ENCODE assay signal across 20 cellular contexts in the genomic region with DNA sequence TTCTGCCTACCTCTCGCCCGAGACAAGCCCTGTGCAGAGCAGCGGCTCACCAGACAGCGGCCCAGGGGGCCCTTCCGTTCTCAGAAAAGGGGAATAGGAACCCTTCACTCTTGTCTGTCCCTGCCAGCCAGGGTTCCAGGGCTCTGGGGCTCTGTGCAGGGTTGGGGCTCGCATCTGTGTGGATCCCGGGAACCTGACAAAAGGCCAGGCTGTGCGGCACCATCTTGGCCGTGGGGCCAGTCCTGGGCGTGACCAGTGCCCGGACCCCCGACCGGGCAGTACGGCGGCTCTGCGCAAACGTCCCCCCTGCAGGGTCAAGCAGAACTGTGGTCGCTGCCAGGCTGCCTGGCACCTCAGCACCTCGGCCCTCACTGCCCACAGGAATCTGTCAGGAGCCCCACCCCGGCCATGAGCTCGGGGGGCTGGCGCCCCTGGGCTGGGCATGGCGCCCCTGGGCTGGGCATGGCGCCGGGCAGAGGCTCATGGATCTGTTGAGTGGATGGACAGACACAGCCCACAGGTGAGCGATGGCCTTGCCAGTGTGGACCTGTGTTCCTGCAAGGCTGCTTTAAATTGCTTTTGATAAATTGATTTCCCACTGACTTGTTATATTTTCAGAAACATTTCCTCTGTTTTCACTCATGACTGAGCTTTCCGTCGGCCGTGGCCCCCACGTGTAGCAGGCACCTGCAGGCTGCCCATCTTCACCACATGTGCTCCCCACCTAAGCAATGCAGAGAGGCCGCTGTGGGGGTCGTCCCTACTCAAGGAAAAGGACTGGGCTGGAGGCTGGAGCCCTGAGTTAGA. TPM values are rescaled to one million over a fixed set of nuclear protein-coding genes. Genes with fewer than 3 reads are reported as not detected.
A peak's percentile ranks its signal among the peaks of the same experiment; 100 is the strongest.
DNase-seq lines count a peak whose midpoint lies in the region; ATAC-seq and TF ChIP-seq lines count a peak whose summit lies in the region.
"Had no signal": no experiment of that assay in that cellular context is flagged by ENCODE, and none has a peak within 500 bp of the region (broad histone marks: within the 10 kb centered on the region; RNA-seq: fewer than 3 reads in every experiment).

No MANE protein-coding gene starts in this region.

- H3K23ac ChIP-seq in neuronal stem cell (ENCODE audit: low read depth, low read length, poor library complexity) = peak overlapping the region; percentile 65

- no peak overlapping the region for H2BK120ac ChIP-seq in neuronal stem cell (ENCODE audit: low read depth, low read length)

- 91% methylated on average over 32 of the region's 32 CpGs for WGBS in right cardiac atrium
- no CpG with 5 or more reads among the region's 32 CpGs for WGBS in neuronal stem cell (ENCODE audit: extremely low coverage in 2 of 2, insufficient read length in 2 of 2, insufficient replicate concordance in 1 of 2), 2 donors
- WGBS in aorta, 2 donors = 89 to 90% methylated on average over 30 to 32 of the region's 32 CpGs

- DNase-seq in right cardiac atrium (peak; percentile 8 to 64 (median 32)), Right ventricle myocardium inferior (ENCODE audit: missing footprints) (no peak), RWPE2 (ENCODE audit: low spot score) (peak; percentile 57), neuronal stem cell (ENCODE audit: low spot score) (no peak), aorta (peak; percentile 35 to 74), mesothelial cell of epicardium (ENCODE audit: low spot score in 2 of 2, unreplicated experiment in 2 of 2) (no peak), GOT3 (lab: John Stamatoyannopoulos, UW) (no peak)
- DNase-seq: Calu3; DMS153; MV-4-11; NCI-H1105 treated with DMSO at 0.1 percent for 48 hours; NCI-H2081; NCI-H2171; NCI-H345; NCI-H524; NCI-H774; NK-92 treated with Interleukin-12 subunit alpha and Interleukin-12 subunit beta, amount 100 ng/mL, for 24 hours; SJCRH30 had no signal

- no peak overlapping the region for H2BK5ac ChIP-seq in neuronal stem cell (ENCODE audit: low read length)

- H3K14ac ChIP-seq in neuronal stem cell (ENCODE audit: low read length) = peak overlapping the region; percentile 97

- H4K8ac ChIP-seq in neuronal stem cell (ENCODE audit: low read depth, low read length) = no peak overlapping the region

- H3K27me3 ChIP-seq in right cardiac atrium (ENCODE audit: control insufficient read depth, insufficient read depth) = no peaks in the 10 kb centered on the region
- no peaks in the 10 kb centered on the region for H3K27me3 ChIP-seq in RWPE2 (ENCODE audit: insufficient read depth, poor library complexity, severe bottlenecking)
- peaks cover 0 to 43% (median 0%) of the 10 kb centered on the region in 3 experiments for H3K27me3 ChIP-seq in neuronal stem cell (ENCODE audit: control insufficient read depth in 3 of 3, insufficient read depth in 3 of 3, low read depth in 1 of 3, low read length in 3 of 3)
- H3K27me3 ChIP-seq in aorta (ENCODE audit: control insufficient read depth in 1 of 2, insufficient read depth in 2 of 2, low read length in 1 of 2) = no peaks in the 10 kb centered on the region
- H3K27me3 ChIP-seq: SJCRH30 had no signal

- H4K91ac ChIP-seq in neuronal stem cell (ENCODE audit: low read depth, low read length, poor library complexity) = no peak overlapping the region

- H3K4me1 ChIP-seq in right cardiac atrium (ENCODE audit: control insufficient read depth, insufficient read depth, low read length) = no peaks in the 10 kb centered on the region
- peaks cover 8% of the 10 kb centered on the region for H3K4me1 ChIP-seq in RWPE2 (ENCODE audit: insufficient read depth, poor library complexity, severe bottlenecking)
- H3K4me1 ChIP-seq in neuronal stem cell (ENCODE audit: control insufficient read depth in 2 of 2, insufficient read depth in 1 of 2, low read depth in 1 of 2, low read length in 2 of 2) = peaks cover 10 to 11% of the 10 kb centered on the region in 2 donors
- no peaks in the 10 kb centered on the region for H3K4me1 ChIP-seq in aorta (ENCODE audit: control insufficient read depth in 1 of 2, insufficient read depth in 2 of 2, low read length in 2 of 2)

- H3K4me1 Mint-ChIP-seq in mesothelial cell of epicardium = peaks cover 8% of the 10 kb centered on the region
- H3K4me1 Mint-ChIP-seq: CD8-positive, alpha-beta memory T cell had no signal

- no peak overlapping the region for H3K27ac Mint-ChIP-seq in mesothelial cell of epicardium
- H3K27ac Mint-ChIP-seq: CD8-positive, alpha-beta memory T cell had no signal

- no peak overlapping the region for H3K4me3 ChIP-seq in right cardiac atrium (ENCODE audit: low read length)
- no peak overlapping the region for H3K4me3 ChIP-seq in RWPE2 (ENCODE audit: severe bottlenecking)
- no peak overlapping the region for H3K4me3 ChIP-seq in neuronal stem cell (ENCODE audit: low read length in 2 of 2)
- no peak overlapping the region for H3K4me3 ChIP-seq in aorta (ENCODE audit: low read length in 2 of 2)
- H3K4me3 ChIP-seq: SJCRH30 had no signal

- H3K4me2 ChIP-seq in neuronal stem cell (ENCODE audit: insufficient read depth, low read length, poor library complexity, severe bottlenecking) = no peak overlapping the region

- H3K36me3 Mint-ChIP-seq in mesothelial cell of epicardium = no peaks in the 10 kb centered on the region
- H3K36me3 Mint-ChIP-seq: CD8-positive, alpha-beta memory T cell had no signal

- TF ChIP-seq CTCF in RWPE2 (IDR thresholded peaks at IDR 0.05; ENCODE audit: poor library complexity, severe bottlenecking) (no peak), mesothelial cell of epicardium (IDR thresholded peaks at IDR 0.05; ENCODE audit: unreplicated experiment) (no peak)

- H3K9me3 ChIP-seq in right cardiac atrium (ENCODE audit: control insufficient read depth, low read length) (no peaks in the 10 kb centered on the region), RWPE2 (ENCODE audit: severe bottlenecking) (no peaks in the 10 kb centered on the region), neuronal stem cell (replicated peaks in 1 of 2; ENCODE audit: control insufficient read depth in 2 of 2, insufficient read depth in 1 of 2, low read depth in 1 of 2, low read length in 2 of 2) (no peaks in the 10 kb centered on the region), aorta (ENCODE audit: control insufficient read depth, low read length) (no peaks in the 10 kb centered on the region)
- H3K9me3 ChIP-seq: SJCRH30 had no signal

- no peak overlapping the region for H3K27ac ChIP-seq in right cardiac atrium (ENCODE audit: low read length)
- H3K27ac ChIP-seq in RWPE2 (ENCODE audit: poor library complexity, severe bottlenecking) = no peak overlapping the region
- H3K27ac ChIP-seq in neuronal stem cell (replicated peaks; ENCODE audit: low read length) = no peak overlapping the region
- H3K27ac ChIP-seq in aorta (ENCODE audit: low read depth in 1 of 2, low read length in 2 of 2) = no peak overlapping the region
- H3K27ac ChIP-seq: RWPE1, SJCRH30 had no signal

- ATAC-seq in right cardiac atrium (no peak), Right ventricle myocardium inferior (no peak), RWPE2 (ENCODE audit: low read depth) (no peak), aorta (ENCODE audit: low FRiP score) (no peak)

- no peak overlapping the region for H2BK15ac ChIP-seq in neuronal stem cell (ENCODE audit: low read length)

- H3K36me3 ChIP-seq in RWPE2 (ENCODE audit: low read depth) (no peaks in the 10 kb centered on the region), neuronal stem cell (replicated peaks in 1 of 2; ENCODE audit: control insufficient read depth in 2 of 2, insufficient read depth in 2 of 2, low read length in 2 of 2) (no peaks in the 10 kb centered on the region), aorta (ENCODE audit: control insufficient read depth in 1 of 2, insufficient read depth in 2 of 2, low read length in 1 of 2) (no peaks in the 10 kb centered on the region)
- H3K36me3 ChIP-seq: SJCRH30 had no signal

- peak overlapping the region; percentile 94 for H2BK12ac ChIP-seq in neuronal stem cell (ENCODE audit: low read length)

- intact Hi-C loops in right cardiac atrium (cut with DNase I) (no loop called here), Right ventricle myocardium inferior (cut with DNase I) (no loop called here), aorta (cut with DNase I) (no loop called here)

- H2AK5ac ChIP-seq in neuronal stem cell (ENCODE audit: low read depth, low read length) = peak overlapping the region; percentile 90

- H2AFZ ChIP-seq in neuronal stem cell (ENCODE audit: low read length) = no peak overlapping the region

- peak overlapping the region; percentile 37 for H3K4ac ChIP-seq in neuronal stem cell (ENCODE audit: low read length)

- H3K27me3 Mint-ChIP-seq in mesothelial cell of epicardium (ENCODE audit: low read depth) = no peaks in the 10 kb centered on the region

- no peak overlapping the region for H3K9ac ChIP-seq in neuronal stem cell (ENCODE audit: low read depth, low read length, poor library complexity)

- H3K79me1 ChIP-seq in neuronal stem cell (ENCODE audit: low read depth, low read length) = no peaks in the 10 kb centered on the region

- H3K18ac ChIP-seq in neuronal stem cell (ENCODE audit: low read length) = peak overlapping the region; percentile 76

- H3K9me3 Mint-ChIP-seq in mesothelial cell of epicardium = no peaks in the 10 kb centered on the region
- H3K9me3 Mint-ChIP-seq: CD8-positive, alpha-beta memory T cell had no signal

- H3K4me3 Mint-ChIP-seq in mesothelial cell of epicardium = no peak overlapping the region
- H3K4me3 Mint-ChIP-seq: CD8-positive, alpha-beta memory T cell had no signal

RNA-seq across cellular contexts. Expression of a gene that starts 59.0 kb away (rescaled TPM):
- total RNA-seq in right cardiac atrium (10 to 100 TPM; 19.2 to 26.5 (median 24.1) TPM), Right ventricle myocardium inferior (66.5 TPM), aorta (10 to 100 TPM; 21.5 to 29.6 TPM), mesothelial cell of epicardium (30.6 to 32.3 TPM (median 31.8 TPM) in 3 replicates)
- polyA plus RNA-seq in right cardiac atrium (25.1 TPM), aorta (10 to 100 TPM; 17.3 to 19.2 TPM)
- polyA plus RNA-seq in neuronal stem cell (2013, experiment 1 of 2) = 17.0 TPM
- 16.6 TPM for polyA plus RNA-seq in neuronal stem cell (2013, experiment 2 of 2)

Comparison
In these comparisons a context has a peak if more than half of its experiments do, and no peak if none do; other contexts are left out.
1. DNase-seq: peak in right cardiac atrium (3 of 3), RWPE2 (single experiment) and aorta (2 of 2); none in Right ventricle myocardium inferior (single experiment), neuronal stem cell (single experiment), mesothelial cell of epicardium (0 of 2) and GOT3 (single experiment).